In the genomic region with DNA sequence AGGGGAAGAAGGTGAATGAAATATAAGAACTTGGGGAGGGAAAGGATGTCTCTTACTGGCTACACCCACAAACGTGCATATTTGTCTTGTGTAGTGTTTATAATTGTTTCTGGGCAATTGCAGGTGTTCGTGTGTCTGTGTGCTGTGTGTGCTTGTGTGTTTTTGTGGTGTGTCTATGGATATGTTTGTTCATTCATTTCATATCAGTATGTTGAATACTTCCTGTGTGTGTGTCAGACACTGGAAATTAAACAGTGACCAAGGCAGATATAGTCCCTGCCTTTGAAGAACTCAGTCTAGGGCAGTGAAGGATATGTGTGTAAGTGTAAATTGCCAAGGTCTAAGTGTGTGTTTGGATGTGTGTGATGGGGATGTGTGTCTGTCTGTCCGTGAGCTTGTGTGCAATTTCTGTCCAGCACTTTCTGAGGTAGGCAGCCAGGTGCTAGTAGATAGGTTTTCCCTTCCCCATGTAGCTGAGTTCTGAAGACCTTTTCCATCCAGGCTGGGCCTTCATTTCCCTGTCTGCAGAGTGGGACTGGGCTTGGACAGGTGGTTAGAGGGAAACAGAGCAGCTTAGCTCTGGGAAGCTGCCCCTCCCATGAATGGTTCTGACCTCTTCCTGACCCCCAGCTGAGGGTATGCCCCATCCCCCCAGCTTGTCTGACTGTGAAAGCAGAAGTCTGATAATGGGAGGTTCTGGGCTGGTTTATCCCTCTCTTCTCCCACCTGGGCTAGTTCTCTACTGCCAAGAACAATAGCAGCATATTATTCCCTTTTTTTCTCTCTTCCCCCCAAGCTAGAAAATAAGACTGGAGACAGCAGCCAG, we compare ENCODE assay signal across 9 cellular contexts. TPM values are rescaled to one million over a fixed set of nuclear protein-coding genes. Genes with fewer than 3 reads are reported as not detected.
DNase-seq lines count a peak whose midpoint lies in the region; ATAC-seq and TF ChIP-seq lines count a peak whose summit lies in the region.
"Had no signal": no experiment of that assay in that cellular context is flagged by ENCODE, and none has a peak within 500 bp of the region (broad histone marks: within the 10 kb centered on the region; RNA-seq: fewer than 3 reads in every experiment).

No MANE protein-coding gene starts in this region.

- no peaks in the 10 kb centered on the region for H3K9me3 ChIP-seq in CD4-positive, alpha-beta T cell (ENCODE audit: control insufficient read depth, low read length)

- intact Hi-C loops in CD4-positive, alpha-beta T cell (cut with DNase I, micrococcal nuclease) = loop anchor here in 1 of 2 experiments (2.0 kb wide), 1 partner anchor 330 kb away; a partner anchor contains a TSS

- H3K9me3 Mint-ChIP-seq in CD4-positive, alpha-beta T cell = no peaks in the 10 kb centered on the region

- DNase-seq in CD4-positive, alpha-beta T cell = no peak
- DNase-seq in UCSD-AML1 (lab: John Stamatoyannopoulos, UW; ENCODE audit: unreplicated experiment) (peak; percentile 36), islet precursor cell (peak; percentile 69), AG08395 (ENCODE audit: low spot score) (no peak), HCEC 1CT (no peak)

- H3K27me3 Mint-ChIP-seq in CD4-positive, alpha-beta T cell = no peaks in the 10 kb centered on the region

- no peaks in the 10 kb centered on the region for H3K27me3 ChIP-seq in CD4-positive, alpha-beta T cell (ENCODE audit: control insufficient read depth, insufficient read depth, low read length)

- TF ChIP-seq CTCF in CD4-positive, alpha-beta T cell (IDR thresholded peaks at IDR 0.05) = no peak

- CTCF ChIA-PET in CD4-positive, alpha-beta T cell (lab: Charles Lee) = no interaction called here

- POLR2A ChIA-PET in CD4-positive, alpha-beta T cell (lab: Charles Lee) = no interaction called here

- peak overlapping the region; percentile 35 for H3K27ac Mint-ChIP-seq in CD4-positive, alpha-beta T cell

- H3K4me1 Mint-ChIP-seq in CD4-positive, alpha-beta T cell (ENCODE audit: low read depth) = peaks cover 54% of the 10 kb centered on the region

- ATAC-seq in CD4-positive, alpha-beta T cell (ENCODE audit: poor library complexity) = no peak
- peak; percentile 42 for ATAC-seq in GM19395 (IDR thresholded peaks at IDR 0.05; ENCODE audit: unreplicated experiment)
- ATAC-seq in GM21381 (IDR thresholded peaks at IDR 0.05; ENCODE audit: unreplicated experiment) = no peak
- ATAC-seq in HG02588 (IDR thresholded peaks at IDR 0.05; ENCODE audit: unreplicated experiment) = no peak
- ATAC-seq: left cardiac atrium had no signal

- H3K36me3 Mint-ChIP-seq in CD4-positive, alpha-beta T cell (ENCODE audit: low read depth) = peaks cover 28% of the 10 kb centered on the region

- H3K27ac ChIP-seq in CD4-positive, alpha-beta T cell (ENCODE audit: low read depth, low read length) = no peak overlapping the region

- H3K4me3 Mint-ChIP-seq in CD4-positive, alpha-beta T cell = peak overlapping the region; percentile 39

RNA-seq across cellular contexts. Expression of a gene that starts 3.8 kb away (rescaled TPM):
- total RNA-seq in CD4-positive, alpha-beta T cell = 10 to 100 TPM; 15.2 to 16.3 TPM

RNA-seq across cellular contexts. Expression of a gene that starts 44.1 kb away (rescaled TPM):
- 10 to 100 TPM; 31.3 to 34.5 TPM for total RNA-seq in CD4-positive, alpha-beta T cell

Comparison
In these comparisons a context has a peak if more than half of its experiments do, and no peak if none do; other contexts are left out.
1. DNase-seq: peak in UCSD-AML1 (single experiment) and islet precursor cell (single experiment); none in CD4-positive, alpha-beta T cell (0 of 10), AG08395 (single experiment) and HCEC 1CT (single experiment).